ENCODE assay signal across 7 cellular contexts in the genomic region with DNA sequence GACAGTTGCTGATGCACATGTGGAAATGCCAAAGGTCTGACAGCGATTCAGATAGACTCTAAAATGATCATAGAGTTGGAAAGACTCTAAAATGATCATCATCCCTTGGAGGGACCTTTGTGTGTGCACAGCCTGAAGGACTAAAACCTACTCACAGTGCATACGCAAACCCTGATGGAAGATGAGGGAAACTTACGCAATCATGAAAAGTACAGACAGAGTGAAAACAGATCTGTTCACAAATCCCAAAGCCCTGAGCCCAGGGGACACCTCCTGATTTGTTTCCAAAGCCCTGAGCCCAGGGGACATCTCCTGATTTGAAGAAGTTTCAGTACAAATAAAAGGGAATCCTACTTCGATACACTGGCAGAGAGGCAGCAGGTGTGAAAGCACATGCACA.
"Had no signal": no experiment of that assay in that cellular context is flagged by ENCODE, and none has a peak within 500 bp of the region (broad histone marks: within the 10 kb centered on the region; RNA-seq: fewer than 3 reads in every experiment).

No MANE protein-coding gene starts in this region.

- H3K36me3 ChIP-seq: HAP-1 had no signal

- H3K27ac ChIP-seq: GM23248 had no signal

- ATAC-seq: HCT116 had no signal

- H2AFZ ChIP-seq: GM23248 had no signal

- DNase-seq: GM23248, GOT3, H7, HFFc6, KG1 had no signal

- H3K4me1 ChIP-seq: HAP-1 had no signal

- H3K4me3 ChIP-seq: GM23248, HAP-1 had no signal

- H3K9me3 ChIP-seq: HAP-1 had no signal

- H3K9ac ChIP-seq: GM23248 had no signal
